Comparison of ENCODE assay signal across 9 cellular contexts in the genomic region with DNA sequence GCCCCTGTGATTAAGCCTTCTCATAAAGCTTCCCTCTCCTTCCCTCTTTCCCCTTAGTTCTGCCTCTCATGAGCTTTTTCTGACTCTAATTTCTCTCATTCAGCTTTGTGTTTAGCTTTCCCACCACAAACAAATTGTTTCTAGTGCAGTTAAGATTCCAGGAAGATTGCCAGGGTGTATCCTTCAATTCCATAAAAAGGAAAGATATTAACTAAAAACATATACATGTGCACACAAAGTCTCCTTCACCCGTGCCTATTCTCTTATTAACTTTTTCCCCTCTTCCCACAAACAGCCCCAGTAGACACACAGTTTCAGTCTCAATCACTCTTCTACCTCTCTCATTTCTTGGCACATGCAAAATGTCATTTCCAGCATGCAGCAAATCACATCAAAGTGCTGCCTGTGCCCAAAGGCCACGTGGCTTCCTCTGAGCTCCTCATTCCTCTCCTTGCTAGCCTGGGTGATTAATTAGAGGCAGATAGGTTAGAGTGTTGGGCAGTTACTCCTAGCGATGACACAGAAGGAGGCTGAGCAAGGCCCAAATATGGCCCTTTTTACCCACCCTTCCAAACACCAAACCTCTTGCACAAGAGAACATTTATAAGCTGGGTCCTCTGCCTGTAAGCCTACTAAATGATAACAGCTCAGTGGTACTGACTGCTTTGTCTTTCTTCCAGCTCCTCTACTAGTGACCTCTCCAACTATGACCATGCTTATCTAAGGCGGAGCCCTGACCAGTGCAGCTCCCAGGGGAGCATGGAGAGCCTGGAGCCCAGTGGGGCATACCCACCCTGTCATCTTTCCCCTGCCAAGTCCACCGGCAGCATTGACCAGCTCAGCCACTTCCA.
A peak's percentile ranks its signal among the peaks of the same experiment; 100 is the strongest.
DNase-seq lines count a peak whose midpoint lies in the region; ATAC-seq and TF ChIP-seq lines count a peak whose summit lies in the region.
"Had no signal": no experiment of that assay in that cellular context is flagged by ENCODE, and none has a peak within 500 bp of the region (broad histone marks: within the 10 kb centered on the region; RNA-seq: fewer than 3 reads in every experiment).

No MANE protein-coding gene starts in this region.

- no peaks in the 10 kb centered on the region for H3K9me2 ChIP-seq in Loucy (replicated peaks; ENCODE audit: low read depth, low read length)

- no peaks in the 10 kb centered on the region for H3K36me3 ChIP-seq in Loucy (ENCODE audit: insufficient read depth, low read length)
- H3K36me3 ChIP-seq in fibroblast of lung (ENCODE audit: control insufficient read depth, insufficient read depth, low read length), result peaks cover 2% of the 10 kb centered on the region
- H3K36me3 ChIP-seq in smooth muscle cell (ENCODE audit: low read depth), result no peaks in the 10 kb centered on the region

- WGBS in smooth muscle cell (ENCODE audit: low lambda C conversion rate), result 51% methylated on average over 5 of the region's 5 CpGs
- 47 to 50% methylated on average over 5 of the region's 5 CpGs for WGBS in lower leg skin, 2 donors

- intact Hi-C loops in lower leg skin (cut with DNase I; ENCODE audit: low total_unique reads), result no loop called here

- H3K79me2 ChIP-seq in Loucy (ENCODE audit: insufficient read depth, low read length) (no peaks in the 10 kb centered on the region), fibroblast of lung (ENCODE audit: control insufficient read depth, insufficient read depth, low read length) (peaks cover 2% of the 10 kb centered on the region), smooth muscle cell (ENCODE audit: low read depth) (no peaks in the 10 kb centered on the region)

- H3K9ac ChIP-seq in Loucy (ENCODE audit: low read depth, low read length, poor library complexity, severe bottlenecking), result no peak overlapping the region
- H3K9ac ChIP-seq in fibroblast of lung (ENCODE audit: insufficient read depth, low read length), result peak overlapping the region; percentile 27
- H3K9ac ChIP-seq in smooth muscle cell (ENCODE audit: low read depth), result no peak overlapping the region

- TF ChIP-seq CTCF in Loucy (conservative IDR thresholded peaks at IDR 0.05; ENCODE audit: low read length) (no peak), fibroblast of lung (conservative IDR thresholded peaks at IDR 0.05 in 1 of 2, IDR thresholded peaks at IDR 0.05 in 1 of 2; ENCODE audit: low read depth in 1 of 2, low read length in 2 of 2) (no peak), smooth muscle cell (IDR thresholded peaks at IDR 0.05; ENCODE audit: borderline replicate concordance, insufficient read depth, poor library complexity, severe bottlenecking) (no peak), lower leg skin (IDR thresholded peaks at IDR 0.05) (no peak)

- DNase-seq in fibroblast of lung (ENCODE audit: low read depth in 2 of 2), result peak; percentile 97
- DNase-seq in smooth muscle cell (lab: John Stamatoyannopoulos, UW; ENCODE audit: unreplicated experiment), result no peak
- no peak for DNase-seq in mesenteric fat pad (ENCODE audit: low spot score)
- DNase-seq in lower leg skin (ENCODE audit: low spot score in 2 of 2), result no peak
- DNase-seq in activated naive CD4-positive, alpha-beta T cell (lab: John Stamatoyannopoulos, UW), result no peak
- DNase-seq: NCI-H774 had no signal

- peak overlapping the region; percentile 49 for H2AFZ ChIP-seq in Loucy (ENCODE audit: low read length)
- H2AFZ ChIP-seq in fibroblast of lung (ENCODE audit: low read length), result no peak overlapping the region
- no peak overlapping the region for H2AFZ ChIP-seq in smooth muscle cell (ENCODE audit: low read depth)

- no peaks in the 10 kb centered on the region for H4K20me1 ChIP-seq in Loucy (ENCODE audit: insufficient read depth, low read length, poor library complexity, severe bottlenecking)
- no peaks in the 10 kb centered on the region for H4K20me1 ChIP-seq in fibroblast of lung (ENCODE audit: control insufficient read depth, extremely low read depth, insufficient read depth, low read length)
- no peaks in the 10 kb centered on the region for H4K20me1 ChIP-seq in smooth muscle cell (ENCODE audit: low read depth)

- H3K9me3 ChIP-seq in Loucy (ENCODE audit: insufficient read depth, low read depth, low read length) (no peaks in the 10 kb centered on the region), fibroblast of lung (ENCODE audit: control insufficient read depth, insufficient read depth, low read depth, low read length) (no peaks in the 10 kb centered on the region), smooth muscle cell (replicated peaks; ENCODE audit: low read depth) (no peaks in the 10 kb centered on the region)

- no peak for TF ChIP-seq POLR2A in lower leg skin (IDR thresholded peaks at IDR 0.05)

- H3K4me3 ChIP-seq in Loucy (ENCODE audit: low read length, poor library complexity, severe bottlenecking), result no peak overlapping the region
- no peak overlapping the region for H3K4me3 ChIP-seq in fibroblast of lung (replicated peaks in 1 of 4; ENCODE audit: control extremely low read depth in 1 of 4, insufficient read depth in 1 of 4, low read depth in 3 of 4, low read length in 4 of 4)
- no peak overlapping the region for H3K4me3 ChIP-seq in smooth muscle cell
- no peak overlapping the region for H3K4me3 ChIP-seq in lower leg skin (ENCODE audit: low read depth, poor library complexity, severe bottlenecking)

- H3K4me1 ChIP-seq in Loucy (ENCODE audit: insufficient read depth, low read length, poor library complexity, severe bottlenecking) (peaks cover 15% of the 10 kb centered on the region), fibroblast of lung (ENCODE audit: control insufficient read depth, extremely low read depth, insufficient read depth, low read length) (peaks cover 30% of the 10 kb centered on the region), smooth muscle cell (ENCODE audit: low read depth) (peaks cover 13% of the 10 kb centered on the region)

- ATAC-seq in GM18870 (IDR thresholded peaks at IDR 0.05; ENCODE audit: unreplicated experiment), result peak; percentile 66
- ATAC-seq in GM18519 (IDR thresholded peaks at IDR 0.05; ENCODE audit: low FRiP score, unreplicated experiment), result no peak

- H3K27ac ChIP-seq in fibroblast of lung (ENCODE audit: insufficient read depth, low read length) (peak overlapping the region; percentile 52), smooth muscle cell (ENCODE audit: low read depth) (peak overlapping the region; percentile 76)

- H3K27me3 ChIP-seq in Loucy (ENCODE audit: insufficient read depth, low read length, poor library complexity, severe bottlenecking) (no peaks in the 10 kb centered on the region), fibroblast of lung (ENCODE audit: control insufficient read depth, insufficient read depth, low read length) (no peaks in the 10 kb centered on the region), smooth muscle cell (ENCODE audit: low read depth) (no peaks in the 10 kb centered on the region)

- H3K4me2 ChIP-seq in Loucy (ENCODE audit: low read depth, low read length, poor library complexity, severe bottlenecking) (no peak overlapping the region), fibroblast of lung (ENCODE audit: extremely low read depth, insufficient read depth, low read length) (peak overlapping the region; percentile 30), smooth muscle cell (peak overlapping the region; percentile 59)

- no peaks in the 10 kb centered on the region for H3F3A ChIP-seq in Loucy (ENCODE audit: low read depth)
- peaks cover 21% of the 10 kb centered on the region for H3F3A ChIP-seq in smooth muscle cell (ENCODE audit: low read depth)

Comparison
In these comparisons a context has a peak if more than half of its experiments do, and no peak if none do; other contexts are left out.
1. DNase-seq: peak in fibroblast of lung (2 of 2); none in smooth muscle cell (single experiment), mesenteric fat pad (single experiment), lower leg skin (0 of 2) and activated naive CD4-positive, alpha-beta T cell (0 of 4).